Comparison of ENCODE assay signal across 17 cellular contexts in genomic region chr1:18414872-18415447, GRCh38.
A peak's percentile ranks its signal among the peaks of the same experiment; 100 is the strongest.
DNase-seq lines count a peak whose midpoint lies in the region; ATAC-seq, FAIRE-seq and TF ChIP-seq lines count a peak whose summit lies in the region.
"Had no signal": no experiment of that assay in that cellular context is flagged by ENCODE, and none has a peak within 500 bp of the region (broad histone marks: within the 10 kb centered on the region; RNA-seq: fewer than 3 reads in every experiment).

No MANE protein-coding gene starts in this region.

- no peaks in the 10 kb centered on the region for H3K9me1 ChIP-seq in K562 (ENCODE audit: control insufficient read depth, insufficient read depth, low read length)

- peak overlapping the region; percentile 29 for H3K4ac ChIP-seq in trophoblast cell (ENCODE audit: low read depth, low read length)

- H3K27ac Mint-ChIP-seq in nephron progenitor cell = no peak overlapping the region
- H3K27ac Mint-ChIP-seq: CD4-positive, alpha-beta memory T cell had no signal

- CTCF ChIA-PET in K562 (lab: Yijun Ruan, JAX; ENCODE audit: low intra/inter-chr PET ratio) (no interaction called here), mammary epithelial cell (lab: Charles Lee; ENCODE audit: low non-redundant PET) (no interaction called here)

- TF ChIP-seq RAD21 in K562 (CRISPR knock-in tag; conservative IDR thresholded peaks at IDR 0.05 in 1 of 2, IDR thresholded peaks at IDR 0.05 in 1 of 2) = no peak

- peaks cover 12 to 64% of the 10 kb centered on the region in 2 experiments; a peak in 4 of 5 replicates for H3K4me1 ChIP-seq in K562 (replicated peaks in 1 of 2; ENCODE audit: control insufficient read depth in 2 of 2, insufficient read depth in 2 of 2, low read length in 2 of 2)
- H3K4me1 ChIP-seq in trophoblast cell (ENCODE audit: control insufficient read depth in 1 of 2, insufficient read depth in 2 of 2, low read length in 2 of 2) = peaks cover 23 to 25% of the 10 kb centered on the region in 2 experiments
- no peaks in the 10 kb centered on the region for H3K4me1 ChIP-seq in mammary epithelial cell (ENCODE audit: insufficient read depth, low read length)
- H3K4me1 ChIP-seq: BLaER1 had no signal

- peak overlapping the region; percentile 38 for H4K91ac ChIP-seq in trophoblast cell (ENCODE audit: low read depth, low read length)

- H3K4me3 ChIP-seq in K562 = no peak overlapping the region
- no peak overlapping the region for H3K4me3 ChIP-seq in trophoblast cell (ENCODE audit: low read depth, low read length)
- H3K4me3 ChIP-seq in mammary epithelial cell (replicated peaks in 1 of 3; ENCODE audit: insufficient read depth in 1 of 3, low read depth in 2 of 3, low read length in 3 of 3) = no peak overlapping the region
- H3K4me3 ChIP-seq: BLaER1 had no signal

- H4K12ac ChIP-seq in trophoblast cell (ENCODE audit: low read depth, low read length) = no peak overlapping the region

- ATAC-seq in left ventricle myocardium superior = no peak
- ATAC-seq in K562 = peak; percentile 57
- ATAC-seq: HepG2 had no signal

- peak overlapping the region; percentile 41 for H3K18ac ChIP-seq in trophoblast cell (ENCODE audit: low read length)

- peaks cover 30% of the 10 kb centered on the region for H3K4me1 Mint-ChIP-seq in nephron progenitor cell
- H3K4me1 Mint-ChIP-seq: CD14-positive monocyte; CD4-positive, alpha-beta memory T cell had no signal

- no peak overlapping the region for H3K4me3 Mint-ChIP-seq in nephron progenitor cell
- H3K4me3 Mint-ChIP-seq: CD14-positive monocyte; CD4-positive, alpha-beta memory T cell; H9 had no signal

- H3K4me2 ChIP-seq in K562 (ENCODE audit: insufficient read depth, low read length) = peak overlapping the region; percentile 53
- no peak overlapping the region for H3K4me2 ChIP-seq in trophoblast cell (ENCODE audit: low read length)
- H3K4me2 ChIP-seq in mammary epithelial cell (ENCODE audit: insufficient read depth, low read depth, low read length) = no peak overlapping the region
- H3K4me2 ChIP-seq: BLaER1 had no signal

- peaks cover 9% of the 10 kb centered on the region for H3K9me3 Mint-ChIP-seq in nephron progenitor cell

- no peaks in the 10 kb centered on the region for H3K79me2 ChIP-seq in K562 (ENCODE audit: control insufficient read depth, insufficient read depth, low read length)
- H3K79me2 ChIP-seq in trophoblast cell (ENCODE audit: control insufficient read depth, insufficient read depth, low read length, poor library complexity) = no peaks in the 10 kb centered on the region
- H3K79me2 ChIP-seq in mammary epithelial cell (ENCODE audit: insufficient read depth, low read length) = no peaks in the 10 kb centered on the region

- H3K9me3 ChIP-seq in K562 (replicated peaks; ENCODE audit: control insufficient read depth, insufficient read depth, low read depth, low read length) (peaks cover 19% of the 10 kb centered on the region), trophoblast cell (ENCODE audit: insufficient read depth, low read depth, low read length) (peaks cover 22% of the 10 kb centered on the region), mammary epithelial cell (replicated peaks; ENCODE audit: insufficient read depth, low read length) (peaks cover 15% of the 10 kb centered on the region)

- no peak for TF ChIP-seq POLR2A in K562 (conservative IDR thresholded peaks at IDR 0.05)

- H3K27ac ChIP-seq in K562 (ENCODE audit: extremely low read depth, low read depth, low read length) (peak overlapping the region; percentile 64), trophoblast cell (ENCODE audit: low read depth, low read length) (no peak overlapping the region), mammary epithelial cell (ENCODE audit: insufficient read depth, low read depth, low read length) (no peak overlapping the region)
- H3K27ac ChIP-seq: BLaER1 had no signal

- peak overlapping the region; percentile 59 for H2BK12ac ChIP-seq in trophoblast cell (ENCODE audit: low read length)

- FAIRE-seq in K562 (lab: Jason Lieb, UNC) = peak; percentile 68
- FAIRE-seq: HepG2 had no signal

- peak overlapping the region; percentile 52 for H2BK120ac ChIP-seq in trophoblast cell (ENCODE audit: insufficient read depth, low read length, poor library complexity)

- TF ChIP-seq EP300 in K562 (IDR thresholded peaks at IDR 0.05; ENCODE audit: low read length) = peak; percentile 51; the same call in 1 of the 2 replicates

- H3K36me3 Mint-ChIP-seq in nephron progenitor cell (ENCODE audit: low read depth) = no peaks in the 10 kb centered on the region
- H3K36me3 Mint-ChIP-seq: CD14-positive monocyte; CD4-positive, alpha-beta memory T cell had no signal

- peak overlapping the region; percentile 49; the same call in 1 of the 2 replicates for H2AFZ ChIP-seq in K562 (ENCODE audit: low read depth, low read length)
- no peak overlapping the region for H2AFZ ChIP-seq in trophoblast cell (ENCODE audit: insufficient read depth, low read length, poor library complexity)
- H2AFZ ChIP-seq in mammary epithelial cell (ENCODE audit: low read depth, low read length) = no peak overlapping the region

- H3K36me3 ChIP-seq in K562 (ENCODE audit: control insufficient read depth, insufficient read depth, low read length) = no peaks in the 10 kb centered on the region
- peaks cover 4 to 7% of the 10 kb centered on the region in 2 experiments for H3K36me3 ChIP-seq in trophoblast cell (ENCODE audit: control insufficient read depth in 1 of 2, insufficient read depth in 2 of 2, low read length in 2 of 2)
- no peaks in the 10 kb centered on the region for H3K36me3 ChIP-seq in mammary epithelial cell (ENCODE audit: insufficient read depth, low read length)
- H3K36me3 ChIP-seq: BLaER1 had no signal

- WGBS in K562 (ENCODE audit: insufficient coverage, low coverage, missing lambda C conversion rate) = 2% methylated on average over 2 of the region's 2 CpGs
- WGBS in trophoblast cell (ENCODE audit: extremely low coverage, insufficient coverage, insufficient read length) = no CpG with 5 or more reads among the region's 2 CpGs
- 47% methylated on average over 2 of the region's 2 CpGs for WGBS in mammary epithelial cell (ENCODE audit: low coverage, missing lambda C conversion rate)

- no peaks in the 10 kb centered on the region for H4K20me1 ChIP-seq in K562 (replicated peaks; ENCODE audit: control insufficient read depth, insufficient read depth, low read length)
- H4K20me1 ChIP-seq in mammary epithelial cell (ENCODE audit: insufficient read depth, low read length) = no peaks in the 10 kb centered on the region
- H4K20me1 ChIP-seq: BLaER1 had no signal

- POLR2A ChIA-PET in K562 (lab: Yijun Ruan, JAX) = interaction anchor here (0.6 to 1.0 kb wide), 3 partner anchors 9 to 66 kb away, joined by 3 to 4 read pairs (median 4); no protein-coding TSS in a partner anchor

- intact Hi-C loops in cardiac septum (cut with DNase I) = no loop called here
- intact Hi-C loops in left ventricle myocardium superior (cut with micrococcal nuclease) = no loop called here
- intact Hi-C loops in K562 (cut with micrococcal nuclease) = no loop called here
- intact Hi-C loops in mammary epithelial cell (cut with micrococcal nuclease) = no loop called here

- no peak overlapping the region for H3K23ac ChIP-seq in trophoblast cell (ENCODE audit: low read length)

- peaks cover 54% of the 10 kb centered on the region for H3K27me3 Mint-ChIP-seq in nephron progenitor cell (ENCODE audit: low read depth, poor library complexity)

- peak overlapping the region; percentile 32 for H2AK5ac ChIP-seq in trophoblast cell (ENCODE audit: low read length)

- dilution Hi-C loops in mammary epithelial cell (cut with HindIII; ENCODE audit: low sequenced_read_pairs) = no loop called here

- no TSS peak for BruUV-seq in K562 (replicated peaks; lab: Mats Ljungman, UMichigan)
- no TSS peak for BruUV-seq in mammary epithelial cell (replicated peaks; lab: Mats Ljungman, UMichigan)

- peaks cover 14% of the 10 kb centered on the region for H3K79me1 ChIP-seq in trophoblast cell (ENCODE audit: low read length)

- in situ Hi-C loops in K562 (cut with MboI) (no loop called here), mammary epithelial cell (cut with MboI; ENCODE audit: low sequenced_read_pairs in 2 of 2) (no loop called here)

- H3K27me3 ChIP-seq in K562 (ENCODE audit: control insufficient read depth in 2 of 2, insufficient read depth in 2 of 2, low read length in 2 of 2) (no peaks in the 10 kb centered on the region), trophoblast cell (ENCODE audit: insufficient read depth, low read length) (no peaks in the 10 kb centered on the region), mammary epithelial cell (ENCODE audit: insufficient read depth, low read length) (no peaks in the 10 kb centered on the region)
- H3K27me3 ChIP-seq: BLaER1 had no signal

- H3K9ac ChIP-seq in K562 (ENCODE audit: insufficient read depth in 1 of 2, low read depth in 2 of 2, low read length in 2 of 2) (peak overlapping the region in 1 of 2 experiments; percentile 23; a peak in 1 of 4 replicates), trophoblast cell (ENCODE audit: low read length) (no peak overlapping the region), mammary epithelial cell (ENCODE audit: insufficient read depth, low read length) (no peak overlapping the region)
- H3K9ac ChIP-seq: BLaER1 had no signal

- peak overlapping the region; percentile 62 for H2BK5ac ChIP-seq in trophoblast cell (ENCODE audit: low read depth, low read length, poor library complexity)

- TF ChIP-seq CTCF in K562 (IDR thresholded peaks at IDR 0.05 in 2 of 3, conservative IDR thresholded peaks at IDR 0.05 in 1 of 3; ENCODE audit: insufficient read depth in 2 of 3, low read depth in 1 of 3, low read length in 3 of 3) (no peak), nephron progenitor cell (IDR thresholded peaks at IDR 0.05) (no peak), mammary epithelial cell (conservative IDR thresholded peaks at IDR 0.05 in 1 of 2, IDR thresholded peaks at IDR 0.05 in 1 of 2; ENCODE audit: extremely low read depth in 1 of 2, insufficient read depth in 1 of 2, low read depth in 1 of 2, low read length in 2 of 2) (no peak)

- DNase-seq in cardiac septum (ENCODE audit: low spot score) (peak; percentile 4), left ventricle myocardium superior (no peak), K562 (ENCODE audit: extremely low read depth in 1 of 4, low spot score in 3 of 4) (peak in 2 of 4 experiments; percentile 30 to 34), trophoblast cell (no peak), globus pallidus (ENCODE audit: low spot score) (no peak), nephron progenitor cell (no peak), mammary epithelial cell (no peak)
- DNase-seq: 8988T; Calu3; CD4-positive, alpha-beta memory T cell; DMS79 treated with DMSO at 0.1 percent for 48 hours; GF-D8; GOT3; H9 had no signal

- peak overlapping the region; percentile 40 for H4K8ac ChIP-seq in trophoblast cell (ENCODE audit: low read depth, low read length)

- peak overlapping the region; percentile 33 for H3K14ac ChIP-seq in trophoblast cell (ENCODE audit: low read length)

TF ChIP-seq in K562, 482 proteins besides CTCF, POLR2A, EP300 and RAD21 (continues in another document):
- TF ChIP-seq SMARCA5 (IDR thresholded peaks at IDR 0.05) (no peak), LARP7 (IDR thresholded peaks at IDR 0.05) (no peak), HCFC1 (IDR thresholded peaks at IDR 0.05; ENCODE audit: low read depth, low read length) (no peak), STAT5A (IDR thresholded peaks at IDR 0.05; ENCODE audit: borderline replicate concordance, low read length) (no peak)
